1 cellular context compared by ENCODE assay signal in genomic region chr15:77720617-77721016, GRCh38.
TF ChIP-seq lines count a peak whose summit lies in the region.

No MANE protein-coding gene starts in this region.

TF ChIP-seq in SK-N-SH, 30 proteins besides CTCF, POLR2A, EP300 and RAD21 (continued from another document):
- no peak for TF ChIP-seq USF2 (IDR thresholded peaks at IDR 0.05; ENCODE audit: borderline replicate concordance, low read depth, low read length)
